ENCODE assay signal across 8 cellular contexts in the genomic region with DNA sequence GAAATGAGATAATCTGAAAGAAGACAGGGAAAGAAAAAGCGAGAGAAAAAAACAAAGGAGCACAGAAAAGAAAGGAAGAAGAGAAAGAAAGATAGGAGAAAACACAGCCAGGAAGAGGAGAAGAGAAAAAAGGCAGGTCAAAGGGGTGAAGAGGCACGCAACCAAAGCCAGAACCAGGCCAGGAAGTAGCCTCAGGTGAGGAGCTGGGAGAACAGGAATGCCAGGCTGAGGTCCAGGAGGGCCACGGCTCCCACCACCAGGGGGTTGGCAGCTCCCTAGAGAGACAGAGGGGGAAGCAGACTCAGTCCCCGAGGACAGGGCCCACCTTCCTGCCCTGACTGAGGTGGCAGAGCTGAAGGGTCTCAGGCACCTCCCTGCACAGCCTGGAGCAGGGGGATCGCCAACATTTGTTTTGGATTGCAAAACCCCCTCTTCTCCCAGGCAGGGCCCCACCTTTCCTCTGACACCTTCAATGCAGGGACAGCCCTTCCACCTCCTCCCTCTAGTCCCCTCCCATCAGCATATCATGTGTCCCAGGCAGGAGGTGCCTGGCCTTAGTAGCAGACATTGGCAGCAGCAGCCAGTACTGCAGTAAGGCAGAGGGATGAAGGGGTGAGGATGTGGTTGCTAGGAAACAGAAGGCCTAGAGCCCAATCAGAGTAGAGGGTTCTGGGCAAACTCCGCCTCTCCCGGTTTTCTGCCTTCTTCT. TPM values are rescaled to one million over a fixed set of nuclear protein-coding genes. Genes with fewer than 3 reads are reported as not detected.
DNase-seq lines count a peak whose midpoint lies in the region; ATAC-seq and TF ChIP-seq lines count a peak whose summit lies in the region.

No MANE protein-coding gene starts in this region.

- peaks cover 21% of the 10 kb centered on the region for H3K36me3 ChIP-seq in NT2/D1 (ENCODE audit: insufficient read depth, insufficient read length, low read length)
- no peaks in the 10 kb centered on the region for H3K36me3 ChIP-seq in upper lobe of right lung

- ATAC-seq in upper lobe of right lung: peak; percentile 11
- ATAC-seq in HG02981 (IDR thresholded peaks at IDR 0.05; ENCODE audit: unreplicated experiment): no peak
- no peak for ATAC-seq in HG03442 (IDR thresholded peaks at IDR 0.05; ENCODE audit: unreplicated experiment)

- peaks cover 3% of the 10 kb centered on the region for H3K27me3 Mint-ChIP-seq in activated naive CD8-positive, alpha-beta T cell
- peaks cover 23% of the 10 kb centered on the region for H3K27me3 Mint-ChIP-seq in activated naive CD8-positive, alpha-beta T cell treated with anti-CD3 and anti-CD28 coated beads for 36 hours

- peak overlapping the region; percentile 58 for H3K27ac Mint-ChIP-seq in activated naive CD8-positive, alpha-beta T cell
- H3K27ac Mint-ChIP-seq in activated naive CD8-positive, alpha-beta T cell treated with anti-CD3 and anti-CD28 coated beads for 36 hours: no peak overlapping the region

- H3K4me3 ChIP-seq in NT2/D1 (ENCODE audit: insufficient read length, low read depth): no peak overlapping the region
- H3K4me3 ChIP-seq in upper lobe of right lung: no peak overlapping the region

- intact Hi-C loops in upper lobe of right lung (cut with DNase I): no loop called here

- no peaks in the 10 kb centered on the region for H3K9me3 ChIP-seq in NT2/D1 (ENCODE audit: insufficient read depth, low read length)
- no peaks in the 10 kb centered on the region for H3K9me3 ChIP-seq in upper lobe of right lung

- H3K4me1 Mint-ChIP-seq in activated naive CD8-positive, alpha-beta T cell (ENCODE audit: low read depth): peaks cover 25% of the 10 kb centered on the region
- H3K4me1 Mint-ChIP-seq in activated naive CD8-positive, alpha-beta T cell treated with anti-CD3 and anti-CD28 coated beads for 36 hours: peaks cover 30% of the 10 kb centered on the region

- H3K4me3 Mint-ChIP-seq in activated naive CD8-positive, alpha-beta T cell: peak overlapping the region; percentile 9
- no peak overlapping the region for H3K4me3 Mint-ChIP-seq in activated naive CD8-positive, alpha-beta T cell treated with anti-CD3 and anti-CD28 coated beads for 36 hours

- no peak overlapping the region for H3K27ac ChIP-seq in epithelial cell of prostate
- H3K27ac ChIP-seq in upper lobe of right lung: no peak overlapping the region

- no peak for TF ChIP-seq CTCF in upper lobe of right lung (IDR thresholded peaks at IDR 0.05)

- no peak for DNase-seq in activated naive CD8-positive, alpha-beta T cell treated with anti-CD3 and anti-CD28 coated beads for 36 hours
- DNase-seq in NT2/D1 (ENCODE audit: low read depth, low spot score): no peak
- peak; percentile 14 for DNase-seq in epithelial cell of prostate (ENCODE audit: low read depth, low spot score)
- peak; percentile 63 for DNase-seq in upper lobe of right lung
- no peak for DNase-seq in stimulated activated CD4-positive, alpha-beta T cell treated with anti-CD3 and anti-CD28 coated beads, Interleukin-1b, Interleukin-23, amount 100 ng/mL, for 48 hours

- H3K4me1 ChIP-seq in NT2/D1 (ENCODE audit: insufficient read depth, insufficient read length): peaks cover 19% of the 10 kb centered on the region
- peaks cover 27% of the 10 kb centered on the region for H3K4me1 ChIP-seq in upper lobe of right lung

- H3K36me3 Mint-ChIP-seq in activated naive CD8-positive, alpha-beta T cell: no peaks in the 10 kb centered on the region
- H3K36me3 Mint-ChIP-seq in activated naive CD8-positive, alpha-beta T cell treated with anti-CD3 and anti-CD28 coated beads for 36 hours: peaks cover 5% of the 10 kb centered on the region

- no peaks in the 10 kb centered on the region for H3K9me3 Mint-ChIP-seq in activated naive CD8-positive, alpha-beta T cell (ENCODE audit: low read depth)
- no peaks in the 10 kb centered on the region for H3K9me3 Mint-ChIP-seq in activated naive CD8-positive, alpha-beta T cell treated with anti-CD3 and anti-CD28 coated beads for 36 hours

- no peaks in the 10 kb centered on the region for H3K27me3 ChIP-seq in NT2/D1 (ENCODE audit: insufficient read depth, insufficient read length)
- no peaks in the 10 kb centered on the region for H3K27me3 ChIP-seq in upper lobe of right lung

- peak overlapping the region; percentile 21 for H3K9ac ChIP-seq in NT2/D1 (ENCODE audit: insufficient read length, low read depth)

RNA-seq across cellular contexts. Expression of gene AP1G2, which starts 2.0 kb away (rescaled TPM):
- 100 to 1,000 TPM; 118 to 124 TPM for total RNA-seq in activated naive CD8-positive, alpha-beta T cell treated with anti-CD3 and anti-CD28 coated beads for 36 hours
- 128 TPM for total RNA-seq in upper lobe of right lung

RNA-seq across cellular contexts. Expression of gene JPH4, which starts 9.0 kb away (rescaled TPM):
- total RNA-seq in activated naive CD8-positive, alpha-beta T cell treated with anti-CD3 and anti-CD28 coated beads for 36 hours: under 1 TPM; 0.72 to 0.74 TPM
- total RNA-seq in upper lobe of right lung: 6.2 TPM

RNA-seq across cellular contexts. Expression of gene THTPA, which starts 13.5 kb away (rescaled TPM):
- total RNA-seq in activated naive CD8-positive, alpha-beta T cell treated with anti-CD3 and anti-CD28 coated beads for 36 hours: 1 to 10 TPM; 7.6 to 9.4 TPM
- 15.5 TPM for total RNA-seq in upper lobe of right lung

RNA-seq across cellular contexts. Expression of gene ZFHX2, which starts 18.0 kb away (rescaled TPM):
- total RNA-seq in activated naive CD8-positive, alpha-beta T cell treated with anti-CD3 and anti-CD28 coated beads for 36 hours: 1 to 10 TPM in 1 of 2 experiments, under 1 TPM in 1; 0.85 to 1.1 TPM
- 2.3 TPM for total RNA-seq in upper lobe of right lung

Comparison
In these comparisons a context has a peak if more than half of its experiments do, and no peak if none do; other contexts are left out.
1. DNase-seq: peak in epithelial cell of prostate (single experiment) and upper lobe of right lung (single experiment); none in activated naive CD8-positive, alpha-beta T cell treated with anti-CD3 and anti-CD28 coated beads for 36 hours (single experiment), NT2/D1 (single experiment) and stimulated activated CD4-positive, alpha-beta T cell treated with anti-CD3 and anti-CD28 coated beads, Interleukin-1b, Interleukin-23, amount 100 ng/mL, for 48 hours (single experiment).